ENCODE assay signal across 1 cellular context in genomic region chr5:78641060-78641474, GRCh38.
TF ChIP-seq lines count a peak whose summit lies in the region.

No MANE protein-coding gene starts in this region.

TF ChIP-seq in K562, 482 proteins besides CTCF, POLR2A, EP300 and RAD21 (continued from another document):
- TF ChIP-seq, protein P1, sequence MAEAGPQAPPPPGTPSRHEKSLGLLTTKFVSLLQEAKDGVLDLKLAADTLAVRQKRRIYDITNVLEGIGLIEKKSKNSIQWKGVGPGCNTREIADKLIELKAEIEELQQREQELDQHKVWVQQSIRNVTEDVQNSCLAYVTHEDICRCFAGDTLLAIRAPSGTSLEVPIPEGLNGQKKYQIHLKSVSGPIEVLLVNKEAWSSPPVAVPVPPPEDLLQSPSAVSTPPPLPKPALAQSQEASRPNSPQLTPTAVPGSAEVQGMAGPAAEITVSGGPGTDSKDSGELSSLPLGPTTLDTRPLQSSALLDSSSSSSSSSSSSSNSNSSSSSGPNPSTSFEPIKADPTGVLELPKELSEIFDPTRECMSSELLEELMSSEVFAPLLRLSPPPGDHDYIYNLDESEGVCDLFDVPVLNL (CRISPR knock-in tag; IDR thresholded peaks at IDR 0.05; ENCODE audit: low read depth) = no peak
- no peak for TF ChIP-seq HEY1 (CRISPR knock-in tag; IDR thresholded peaks at IDR 0.05; ENCODE audit: borderline replicate concordance)
- no peak for TF ChIP-seq RBFOX2 (IDR thresholded peaks at IDR 0.05; ENCODE audit: low read depth, low read length)
- no peak for TF ChIP-seq CBX5 (IDR thresholded peaks at IDR 0.05; ENCODE audit: borderline replicate concordance, low read depth)
- no peak for TF ChIP-seq ZNF830 (CRISPR knock-in tag; IDR thresholded peaks at IDR 0.05)
